Comparison of ENCODE assay signal across 1 cellular context in the genomic region with DNA sequence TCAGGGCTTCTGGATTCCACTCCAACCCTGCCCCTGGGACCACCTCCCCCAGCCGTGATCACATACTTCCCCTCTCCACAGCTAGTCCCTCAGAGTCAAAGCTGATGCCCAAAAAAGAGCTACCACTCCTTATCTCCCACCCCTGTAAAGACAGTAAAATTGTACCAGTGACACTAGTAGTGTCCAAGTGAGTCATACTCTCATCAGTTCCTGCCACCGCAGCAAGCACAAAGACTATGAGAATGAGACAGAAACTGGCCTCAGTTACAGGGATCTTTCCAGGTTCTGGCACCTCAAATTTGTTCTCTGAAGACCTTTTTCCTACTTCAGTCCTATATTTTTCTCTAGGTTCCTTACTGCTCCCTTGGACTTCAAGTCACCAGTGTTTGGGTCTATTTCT.
TF ChIP-seq lines count a peak whose summit lies in the region.

No MANE protein-coding gene starts in this region.

TF ChIP-seq in GM12878, 131 proteins besides CTCF, POLR2A, EP300 and RAD21 (continued from another document):
- TF ChIP-seq, protein P1, sequence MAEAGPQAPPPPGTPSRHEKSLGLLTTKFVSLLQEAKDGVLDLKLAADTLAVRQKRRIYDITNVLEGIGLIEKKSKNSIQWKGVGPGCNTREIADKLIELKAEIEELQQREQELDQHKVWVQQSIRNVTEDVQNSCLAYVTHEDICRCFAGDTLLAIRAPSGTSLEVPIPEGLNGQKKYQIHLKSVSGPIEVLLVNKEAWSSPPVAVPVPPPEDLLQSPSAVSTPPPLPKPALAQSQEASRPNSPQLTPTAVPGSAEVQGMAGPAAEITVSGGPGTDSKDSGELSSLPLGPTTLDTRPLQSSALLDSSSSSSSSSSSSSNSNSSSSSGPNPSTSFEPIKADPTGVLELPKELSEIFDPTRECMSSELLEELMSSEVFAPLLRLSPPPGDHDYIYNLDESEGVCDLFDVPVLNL (IDR thresholded peaks at IDR 0.05; ENCODE audit: low read depth, low read length), result no peak
- TF ChIP-seq CREM (IDR thresholded peaks at IDR 0.05; ENCODE audit: low read depth) (no peak), CREB1 (IDR thresholded peaks at IDR 0.05; ENCODE audit: low read depth) (no peak), CBX5 (IDR thresholded peaks at IDR 0.05; ENCODE audit: low read depth) (no peak)
